In genomic region chr6:154453329-154453728, GRCh38 we compare ENCODE assay signal across 17 cellular contexts.
"Had no signal": no experiment of that assay in that cellular context is flagged by ENCODE, and none has a peak within 500 bp of the region (broad histone marks: within the 10 kb centered on the region; RNA-seq: fewer than 3 reads in every experiment).

No MANE protein-coding gene starts in this region.

- H3K9me3 ChIP-seq: heart right ventricle, spleen, vagina had no signal

- H3K27me3 ChIP-seq: heart right ventricle, spleen, vagina had no signal

- H3K4me3 ChIP-seq: heart right ventricle, spleen, vagina had no signal

- H3K4me3 Mint-ChIP-seq: activated naive CD4-positive, alpha-beta T cell treated with anti-CD3 and anti-CD28 coated beads, Interleukin-2, amount 50 U/mL, for 24 hours; activated T-cell treated with anti-CD3 and anti-CD28 coated beads, Interleukin-2, amount 50 U/mL, for 72 hours; memory B cell; natural killer cell; stimulated activated naive B cell treated with anti-CD40 and anti-IgM and Interleukin-4, amounts not matched to agents 10 μg/mL and 1 μg/mL and 100 μg/mL, for 72 hours; T-helper 1 cell treated with Interleukin-12 subunit alpha and Interleukin-12 subunit beta and Interleukin-4 antibody, amounts not matched to agents 30 μg/mL and 1 μg/mL, for 36 hours had no signal

- H3K9me3 Mint-ChIP-seq: activated naive CD4-positive, alpha-beta T cell treated with anti-CD3 and anti-CD28 coated beads, Interleukin-2, amount 50 U/mL, for 24 hours; natural killer cell; stimulated activated naive B cell treated with anti-CD40 and anti-IgM and Interleukin-4, amounts not matched to agents 10 μg/mL and 1 μg/mL and 100 μg/mL, for 72 hours; T-helper 1 cell treated with Interleukin-12 subunit alpha and Interleukin-12 subunit beta and Interleukin-4 antibody, amounts not matched to agents 30 μg/mL and 1 μg/mL, for 36 hours had no signal

- H3K27ac Mint-ChIP-seq: activated naive CD4-positive, alpha-beta T cell treated with anti-CD3 and anti-CD28 coated beads, Interleukin-2, amount 50 U/mL, for 24 hours; activated T-cell treated with anti-CD3 and anti-CD28 coated beads, Interleukin-2, amount 50 U/mL, for 72 hours; memory B cell; natural killer cell; stimulated activated naive B cell treated with anti-CD40 and anti-IgM and Interleukin-4, amounts not matched to agents 10 μg/mL and 1 μg/mL and 100 μg/mL, for 72 hours; T-helper 1 cell treated with Interleukin-12 subunit alpha and Interleukin-12 subunit beta and Interleukin-4 antibody, amounts not matched to agents 30 μg/mL and 1 μg/mL, for 36 hours had no signal

- H3K4me1 ChIP-seq: parathyroid adenoma had no signal

- H3K27me3 Mint-ChIP-seq: activated naive CD4-positive, alpha-beta T cell treated with anti-CD3 and anti-CD28 coated beads, Interleukin-2, amount 50 U/mL, for 24 hours; stimulated activated naive B cell treated with anti-CD40 and anti-IgM and Interleukin-4, amounts not matched to agents 10 μg/mL and 1 μg/mL and 100 μg/mL, for 72 hours had no signal

- ATAC-seq: activated T-cell treated with anti-CD3 and anti-CD28 coated beads, Interleukin-2, amount 50 U/mL, for 72 hours; heart right ventricle; natural killer cell; stimulated activated naive B cell treated with anti-CD40 and anti-IgM and Interleukin-4, amounts not matched to agents 10 μg/mL and 1 μg/mL and 100 μg/mL, for 72 hours had no signal

- H3K36me3 Mint-ChIP-seq: activated naive CD4-positive, alpha-beta T cell treated with anti-CD3 and anti-CD28 coated beads, Interleukin-2, amount 50 U/mL, for 24 hours; memory B cell; natural killer cell; stimulated activated naive B cell treated with anti-CD40 and anti-IgM and Interleukin-4, amounts not matched to agents 10 μg/mL and 1 μg/mL and 100 μg/mL, for 72 hours had no signal

- H3K36me3 ChIP-seq: spleen, vagina had no signal

- DNase-seq: activated CD4-positive, alpha-beta T cell treated with anti-CD3 and anti-CD28 coated beads, Interleukin-2, amount 50 U/mL, for 1 hour; activated CD4-positive, CD25-positive, alpha-beta regulatory T cell treated with anti-CD3 and anti-CD28 coated beads, Interleukin-2, amount 50 U/mL, for 72 hours; activated effector memory CD4-positive, alpha-beta T cell treated with anti-CD3 and anti-CD28 coated beads, Interleukin-2, amount 50 U/mL, for 16 hours; activated T-cell treated with anti-CD3 and anti-CD28 coated beads, Interleukin-2, amount 50 U/mL, for 72 hours; erythroblast; heart right ventricle; kidney glomerular epithelial cell; natural killer cell; spleen; stimulated activated CD4-positive, alpha-beta T cell treated with anti-CD3 and anti-CD28 coated beads, Interleukin-4, amount 100 ng/mL, for 4 hours; stimulated activated naive B cell treated with anti-CD40 and anti-IgM and Interleukin-4, amounts not matched to agents 10 μg/mL and 1 μg/mL and 100 μg/mL, for 72 hours; trophoblast cell had no signal

- H3K27ac ChIP-seq: parathyroid adenoma, spleen, vagina had no signal

- H3K4me1 Mint-ChIP-seq: activated naive CD4-positive, alpha-beta T cell treated with anti-CD3 and anti-CD28 coated beads, Interleukin-2, amount 50 U/mL, for 24 hours; memory B cell; natural killer cell; stimulated activated naive B cell treated with anti-CD40 and anti-IgM and Interleukin-4, amounts not matched to agents 10 μg/mL and 1 μg/mL and 100 μg/mL, for 72 hours had no signal
